16 cellular contexts compared by ENCODE assay signal in genomic region chr16:58656872-58657271, GRCh38. TPM values are rescaled to one million over a fixed set of nuclear protein-coding genes. Genes with fewer than 3 reads are reported as not detected.
DNase-seq lines count a peak whose midpoint lies in the region; ATAC-seq and TF ChIP-seq lines count a peak whose summit lies in the region.
"Had no signal": no experiment of that assay in that cellular context is flagged by ENCODE, and none has a peak within 500 bp of the region (broad histone marks: within the 10 kb centered on the region; RNA-seq: fewer than 3 reads in every experiment).

No MANE protein-coding gene starts in this region.

- WGBS in right cardiac atrium = 79% methylated on average over 4 of the region's 4 CpGs

- TF ChIP-seq POLR2A in Peyer's patch (IDR thresholded peaks at IDR 0.05) = no peak

- no peak overlapping the region for H3K4me3 Mint-ChIP-seq in progenitor cell of endocrine pancreas (ENCODE audit: low read depth)
- H3K4me3 Mint-ChIP-seq: CD8-positive, alpha-beta T cell had no signal

- H3K36me3 ChIP-seq in Peyer's patch = no peaks in the 10 kb centered on the region

- no peaks in the 10 kb centered on the region for H3K9me3 Mint-ChIP-seq in progenitor cell of endocrine pancreas (ENCODE audit: low read depth)
- H3K9me3 Mint-ChIP-seq: CD8-positive, alpha-beta T cell had no signal

- H3K36me3 Mint-ChIP-seq in progenitor cell of endocrine pancreas (ENCODE audit: insufficient read depth) = no peaks in the 10 kb centered on the region
- H3K36me3 Mint-ChIP-seq: CD8-positive, alpha-beta T cell had no signal

- H3K9me3 ChIP-seq in Peyer's patch = no peaks in the 10 kb centered on the region
- no peaks in the 10 kb centered on the region for H3K9me3 ChIP-seq in right cardiac atrium (ENCODE audit: control insufficient read depth, low read length)

- H3K27me3 Mint-ChIP-seq in progenitor cell of endocrine pancreas = no peaks in the 10 kb centered on the region

- H3K4me1 Mint-ChIP-seq in progenitor cell of endocrine pancreas (ENCODE audit: low read depth) = peaks cover 18% of the 10 kb centered on the region

- H3K27ac Mint-ChIP-seq in progenitor cell of endocrine pancreas = peak overlapping the region; percentile 62
- H3K27ac Mint-ChIP-seq: CD8-positive, alpha-beta T cell had no signal

- H3K4me3 ChIP-seq in Peyer's patch = no peak overlapping the region
- H3K4me3 ChIP-seq in right cardiac atrium (ENCODE audit: low read length) = no peak overlapping the region
- H3K4me3 ChIP-seq: GM12878 had no signal

- no peak for TF ChIP-seq CTCF in Peyer's patch (IDR thresholded peaks at IDR 0.05)
- TF ChIP-seq CTCF in progenitor cell of endocrine pancreas (IDR thresholded peaks at IDR 0.05; ENCODE audit: unreplicated experiment) = no peak

- peak overlapping the region in 2 of 4 donors; percentile 59 to 62 for H3K27ac ChIP-seq in Peyer's patch
- H3K27ac ChIP-seq in right cardiac atrium (ENCODE audit: low read length) = no peak overlapping the region

- no peaks in the 10 kb centered on the region for H3K4me1 ChIP-seq in Peyer's patch
- H3K4me1 ChIP-seq in right cardiac atrium (ENCODE audit: control insufficient read depth, insufficient read depth, low read length) = no peaks in the 10 kb centered on the region

- intact Hi-C loops in left colon (cut with DNase I, micrococcal nuclease) (no loop called here), right cardiac atrium (cut with DNase I) (no loop called here)

- H3K27me3 ChIP-seq in Peyer's patch (no peaks in the 10 kb centered on the region), right cardiac atrium (ENCODE audit: control insufficient read depth, insufficient read depth) (no peaks in the 10 kb centered on the region)

- ATAC-seq in left colon (peak; percentile 82), right cardiac atrium (no peak), HG03095 (IDR thresholded peaks at IDR 0.05; ENCODE audit: unreplicated experiment) (no peak), HG02588 (IDR thresholded peaks at IDR 0.05; ENCODE audit: unreplicated experiment) (no peak), HG03432 (IDR thresholded peaks at IDR 0.05; ENCODE audit: unreplicated experiment) (no peak)
- ATAC-seq: CD8-positive, alpha-beta T cell; GM12878 had no signal

- DNase-seq in Peyer's patch = peak in 2 of 3 donors; percentile 49 to 54
- DNase-seq in left colon = peak in 1 of 2 donors; percentile 27
- no peak for DNase-seq in progenitor cell of endocrine pancreas (ENCODE audit: low spot score, unreplicated experiment)
- no peak for DNase-seq in right cardiac atrium
- DNase-seq: C1 segment of cervical spinal cord; CD8-positive, alpha-beta T cell; DMS 273 treated with DMSO at 0.1 percent for 48 hours; DMS79; EL; GDM1; GOT3; HCEC 1CT had no signal

RNA-seq across cellular contexts. Expression of gene CNOT1, which starts 27.2 kb away (rescaled TPM):
- total RNA-seq in Peyer's patch = 100 to 1,000 TPM; 165 to 211 (median 190) TPM
- total RNA-seq in left colon = 100 to 1,000 TPM; 208 to 236 TPM
- total RNA-seq in progenitor cell of endocrine pancreas = 233 and 235 TPM in 2 replicates
- 10 to 100 TPM; 54.3 to 85.8 (median 79.9) TPM for total RNA-seq in right cardiac atrium
- 26.3 TPM for polyA plus RNA-seq in right cardiac atrium

RNA-seq across cellular contexts. Expression of gene SLC38A7, which starts 27.7 kb away (rescaled TPM):
- 10 to 100 TPM; 12.8 to 35.5 (median 18.1) TPM for total RNA-seq in Peyer's patch
- total RNA-seq in left colon = 10 to 100 TPM; 12.1 to 12.3 TPM
- total RNA-seq in progenitor cell of endocrine pancreas = 43.4 and 43.7 TPM in 2 replicates
- 10 to 100 TPM; 16.5 to 21.3 (median 19.0) TPM for total RNA-seq in right cardiac atrium
- polyA plus RNA-seq in right cardiac atrium = 13.3 TPM

Comparison
In these comparisons a context has a peak if more than half of its experiments do, and no peak if none do; other contexts are left out.
1. DNase-seq: peak in Peyer's patch (2 of 3); none in progenitor cell of endocrine pancreas (single experiment) and right cardiac atrium (0 of 3).